In the genomic region with DNA sequence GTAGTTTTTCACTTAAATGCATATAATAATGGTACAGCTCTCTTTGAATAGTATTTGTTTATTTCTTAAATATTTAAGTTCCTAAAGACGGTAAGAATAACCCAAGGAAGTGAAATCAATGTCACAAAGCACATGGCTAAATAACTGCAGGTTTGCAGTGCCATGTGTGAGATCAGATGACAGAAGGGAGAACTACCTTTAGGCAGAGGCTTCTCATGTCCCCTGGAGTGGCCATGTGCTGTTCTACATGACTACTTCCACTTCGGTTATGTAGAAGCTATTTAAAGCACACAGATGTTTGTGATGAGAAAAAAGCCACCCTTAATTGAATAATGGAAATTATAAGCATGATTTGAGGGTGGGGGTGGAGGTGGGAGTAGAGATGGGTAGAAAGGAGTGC, we compare ENCODE assay signal across 23 cellular contexts.
DNase-seq lines count a peak whose midpoint lies in the region; ATAC-seq and TF ChIP-seq lines count a peak whose summit lies in the region.
"Had no signal": no experiment of that assay in that cellular context is flagged by ENCODE, and none has a peak within 500 bp of the region (broad histone marks: within the 10 kb centered on the region; RNA-seq: fewer than 3 reads in every experiment).

No MANE protein-coding gene starts in this region.

- WGBS in thyroid gland, 2 donors = 57 to 65% methylated on average over 2 of the region's 2 CpGs

- H3K27ac ChIP-seq in DOHH2 (ENCODE audit: low read depth, low read length) (peak overlapping the region; percentile 47), OCI-LY7 (ENCODE audit: low read depth, low read length, poor library complexity, severe bottlenecking) (peak overlapping the region; percentile 56), thyroid gland (no peak overlapping the region), WERI-Rb-1 (no peak overlapping the region)
- H3K27ac ChIP-seq: 22Rv1, GM23248 had no signal

- peak overlapping the region in 4 of 6 donors; percentile 16 to 86 (median 48) for H3K27ac Mint-ChIP-seq in naive B cell
- H3K27ac Mint-ChIP-seq: CD8-positive, alpha-beta T cell; H9 had no signal

- peaks cover 0 to 6% (median 5%) of the 10 kb centered on the region in 7 donors for H3K9me3 Mint-ChIP-seq in naive B cell
- H3K9me3 Mint-ChIP-seq: CD8-positive, alpha-beta T cell; H9 had no signal

- H4K20me1 ChIP-seq in DOHH2 (ENCODE audit: control insufficient read depth, insufficient read depth, low read depth, low read length) = no peaks in the 10 kb centered on the region
- no peaks in the 10 kb centered on the region for H4K20me1 ChIP-seq in OCI-LY7 (ENCODE audit: insufficient read depth, low read length)

- H3K79me2 ChIP-seq in DOHH2 (ENCODE audit: control insufficient read depth, low read length) (no peaks in the 10 kb centered on the region), OCI-LY7 (ENCODE audit: insufficient read depth, low read depth, low read length) (no peaks in the 10 kb centered on the region)

- POLR2A ChIA-PET in OCI-LY7 (lab: Charles Lee) = interaction anchor here (0.9 to 1.6 kb wide), 3 partner anchors 11 to 196 kb away, joined by 3 to 5 read pairs (median 4); no protein-coding TSS in a partner anchor

- H3K36me3 ChIP-seq in DOHH2 (ENCODE audit: control insufficient read depth, low read length) (peaks cover 13% of the 10 kb centered on the region), OCI-LY7 (ENCODE audit: insufficient read depth, low read length) (peaks cover 38% of the 10 kb centered on the region), thyroid gland (no peaks in the 10 kb centered on the region), WERI-Rb-1 (no peaks in the 10 kb centered on the region; the same call in none of the 2 replicates)

- TF ChIP-seq CTCF in DOHH2 (IDR thresholded peaks at IDR 0.05; ENCODE audit: low read depth, low read length, poor library complexity, severe bottlenecking) (no peak), OCI-LY7 (conservative IDR thresholded peaks at IDR 0.05; ENCODE audit: low read length) (no peak), thyroid gland (IDR thresholded peaks at IDR 0.05) (no peak), WERI-Rb-1 (IDR thresholded peaks at IDR 0.05; ENCODE audit: low read depth, low read length) (no peak)

- intact Hi-C loops in OCI-LY7 (cut with micrococcal nuclease; ENCODE audit: unreplicated experiment) = loop anchor here (2.0 kb wide), 1 partner anchor 109 kb away; a partner anchor contains a TSS
- intact Hi-C loops in thyroid gland (cut with DNase I) = no loop called here

- BruUV-seq in OCI-LY7 (replicated peaks; lab: Mats Ljungman, UMichigan) = no TSS peak

- no peak for TF ChIP-seq POLR2A in thyroid gland (IDR thresholded peaks at IDR 0.05)

- H3K9me3 ChIP-seq in DOHH2 (ENCODE audit: control insufficient read depth, insufficient read depth, low read length) (no peaks in the 10 kb centered on the region; the same call in 1 of the 2 replicates), OCI-LY7 (ENCODE audit: low read length) (no peaks in the 10 kb centered on the region), thyroid gland (no peaks in the 10 kb centered on the region), WERI-Rb-1 (ENCODE audit: severe bottlenecking) (no peaks in the 10 kb centered on the region)

- ATAC-seq in naive B cell (ENCODE audit: low read depth in 2 of 2) (peak; percentile 45 to 71), HG03342 (IDR thresholded peaks at IDR 0.05; ENCODE audit: unreplicated experiment) (no peak)
- ATAC-seq: CD8-positive, alpha-beta T cell had no signal

- H3K4me3 Mint-ChIP-seq in naive B cell = peak overlapping the region in 2 of 8 donors; percentile 7 to 48
- H3K4me3 Mint-ChIP-seq: CD8-positive, alpha-beta T cell; H9; IgD-negative memory B cell had no signal

- H3F3A ChIP-seq in DOHH2 (ENCODE audit: control insufficient read depth, insufficient read depth) = no peaks in the 10 kb centered on the region

- H3K4me2 ChIP-seq in DOHH2 (ENCODE audit: low read length) (peak overlapping the region; percentile 53), OCI-LY7 (ENCODE audit: low read length) (peak overlapping the region; percentile 49)

- peaks cover 26 to 45% (median 45%) of the 10 kb centered on the region in 3 donors for H3K4me1 Mint-ChIP-seq in naive B cell

- H2AFZ ChIP-seq in OCI-LY7 (ENCODE audit: low read length) = no peak overlapping the region
- H2AFZ ChIP-seq: GM23248 had no signal

- peaks cover 15 to 25% of the 10 kb centered on the region in 2 donors for H3K36me3 Mint-ChIP-seq in naive B cell

- H3K9me2 ChIP-seq in DOHH2 (replicated peaks; ENCODE audit: control insufficient read depth, low read length) (no peaks in the 10 kb centered on the region), OCI-LY7 (ENCODE audit: insufficient read depth, low read length) (no peaks in the 10 kb centered on the region)

- peaks cover 36% of the 10 kb centered on the region for H3K4me1 ChIP-seq in DOHH2 (ENCODE audit: control insufficient read depth, low read length)
- peaks cover 45% of the 10 kb centered on the region for H3K4me1 ChIP-seq in OCI-LY7 (ENCODE audit: insufficient read depth, low read length, poor library complexity, severe bottlenecking)
- peaks cover 12 to 16% of the 10 kb centered on the region in 2 donors for H3K4me1 ChIP-seq in thyroid gland

- CTCF ChIA-PET in OCI-LY7 (lab: Charles Lee; ENCODE audit: unreplicated experiment) = no interaction called here

- peak overlapping the region; percentile 38 for H3K4me3 ChIP-seq in DOHH2 (ENCODE audit: low read length)
- H3K4me3 ChIP-seq in OCI-LY7 (ENCODE audit: low read depth, low read length, poor library complexity, severe bottlenecking) = peak overlapping the region; percentile 8
- no peak overlapping the region for H3K4me3 ChIP-seq in thyroid gland (replicated peaks in 1 of 3)
- no peak overlapping the region for H3K4me3 ChIP-seq in WERI-Rb-1 (ENCODE audit: low read depth, low read length)
- H3K4me3 ChIP-seq: GM23248 had no signal

- H3K27me3 ChIP-seq in DOHH2 (ENCODE audit: control insufficient read depth, low read length) (no peaks in the 10 kb centered on the region), thyroid gland (no peaks in the 10 kb centered on the region), WERI-Rb-1 (ENCODE audit: insufficient read depth, low read depth, severe bottlenecking) (no peaks in the 10 kb centered on the region)

- peak; percentile 24 for DNase-seq in DMS 273 (lab: John Stamatoyannopoulos, UW; ENCODE audit: unreplicated experiment)
- DNase-seq in DMS 273 treated with DMSO at 0.1 percent for 48 hours (lab: John Stamatoyannopoulos, UW) = no peak
- peak; percentile 83 for DNase-seq in OCI-LY7 (ENCODE audit: low spot score)
- DNase-seq in naive B cell = peak; percentile 11
- DNase-seq in thyroid gland = no peak
- no peak for DNase-seq in WERI-Rb-1
- DNase-seq: ACHN; C1 segment of cervical spinal cord; Calu3; CD8-positive, alpha-beta T cell; GM23248; H9; NCI-H1417; NCI-H1694 treated with DMSO at 0.1 percent for 48 hours; NCI-H2107; NCI-H345; NCI-H82; Right ventricle myocardium superior; T-helper 2 cell had no signal

- H3K27me3 Mint-ChIP-seq in naive B cell = no peaks in the 10 kb centered on the region
- H3K27me3 Mint-ChIP-seq: IgD-negative memory B cell had no signal

Comparison
In these comparisons a context has a peak if more than half of its experiments do, and no peak if none do; other contexts are left out.
1. DNase-seq: peak in DMS 273 (single experiment), OCI-LY7 (single experiment) and naive B cell (single experiment); none in DMS 273 treated with DMSO at 0.1 percent for 48 hours (single experiment), thyroid gland (0 of 2) and WERI-Rb-1 (single experiment).
2. H3K27ac ChIP-seq: peak in DOHH2 (single experiment) and OCI-LY7 (single experiment); none in thyroid gland (0 of 3) and WERI-Rb-1 (single experiment).
3. H3K4me3 ChIP-seq: peak in DOHH2 (single experiment) and OCI-LY7 (single experiment); none in thyroid gland (0 of 3) and WERI-Rb-1 (single experiment).